In the genomic region with DNA sequence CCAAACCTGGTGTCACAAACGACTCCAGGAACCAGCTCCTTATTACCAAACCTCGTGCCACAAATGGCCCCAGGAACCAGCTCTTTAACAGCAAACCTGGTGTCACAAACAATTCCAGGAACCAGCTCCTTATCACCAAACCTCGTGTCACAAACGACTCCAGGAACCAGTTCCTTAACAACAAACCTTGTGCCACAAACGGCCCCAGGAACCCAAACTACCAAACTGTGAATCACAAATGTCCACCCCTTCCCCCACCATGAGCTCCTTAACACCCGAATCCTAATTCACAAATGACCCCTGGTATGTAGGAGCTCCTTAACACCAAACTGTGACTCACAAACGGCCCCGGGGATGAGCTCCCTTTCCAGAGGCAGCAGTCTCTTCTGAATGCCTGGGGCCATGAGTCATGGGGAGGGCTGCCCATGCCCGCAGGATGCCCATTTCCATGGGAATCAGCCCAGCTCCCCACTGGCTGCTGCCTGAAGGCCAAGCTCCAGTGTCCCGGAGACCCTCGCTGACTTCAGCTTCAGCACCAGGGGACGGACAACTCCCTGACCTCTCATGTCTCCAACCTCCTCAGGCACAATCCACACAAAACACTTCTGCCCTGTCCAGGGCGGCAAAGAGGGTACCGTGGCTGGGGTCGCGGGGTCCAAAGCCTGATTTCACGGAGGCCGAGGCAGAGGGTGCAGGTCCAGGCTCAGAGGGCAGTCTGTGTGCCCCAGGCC, we compare ENCODE assay signal across 8 cellular contexts.
A peak's percentile ranks its signal among the peaks of the same experiment; 100 is the strongest.
DNase-seq lines count a peak whose midpoint lies in the region; ATAC-seq and TF ChIP-seq lines count a peak whose summit lies in the region.

No MANE protein-coding gene starts in this region.

- no peak overlapping the region for H2AFZ ChIP-seq in SK-N-SH (ENCODE audit: low read depth)

- H3K4me3 ChIP-seq in SK-N-SH (ENCODE audit: low read depth in 2 of 2, low read length in 1 of 2), result no peak overlapping the region
- no peak overlapping the region for H3K4me3 ChIP-seq in fibroblast of pulmonary artery (replicated peaks; ENCODE audit: low read depth, low read length)

- H3K9ac ChIP-seq in SK-N-SH, result no peak overlapping the region; the same call in 1 of the 2 replicates

- TF ChIP-seq RAD21 in SK-N-SH (IDR thresholded peaks at IDR 0.05; ENCODE audit: low read length), result no peak

- peak overlapping the region in 1 of 2 experiments; percentile 50; a peak in 3 of 4 replicates for H3K27ac ChIP-seq in SK-N-SH (ENCODE audit: low read depth in 2 of 2, low read length in 1 of 2)

- no peaks in the 10 kb centered on the region for H3K9me2 ChIP-seq in SK-N-SH

- H3K36me3 ChIP-seq in SK-N-SH (replicated peaks in 1 of 2; ENCODE audit: control insufficient read depth in 1 of 2, insufficient read depth in 2 of 2, low read length in 1 of 2), result no peaks in the 10 kb centered on the region

- no peak for TF ChIP-seq CTCF in SK-N-SH (IDR thresholded peaks at IDR 0.05)
- TF ChIP-seq CTCF in fibroblast of pulmonary artery (IDR thresholded peaks at IDR 0.05; ENCODE audit: low read length, missing control alignments), result no peak

- H3K4me2 ChIP-seq in SK-N-SH, result peak overlapping the region; percentile 38

- POLR2A ChIA-PET in SK-N-SH (lab: Yijun Ruan, JAX), result no interaction called here

- CTCF ChIA-PET in SK-N-SH (lab: Yijun Ruan, JAX), result interaction anchor here (0.7 to 4.9 kb wide), 14 partner anchors 8 to 326 kb away, joined by 3 to 24 read pairs (median 4); no protein-coding TSS in a partner anchor

- H3K4me1 ChIP-seq in SK-N-SH (ENCODE audit: control insufficient read depth in 1 of 2, insufficient read depth in 2 of 2, low read depth in 1 of 2, low read length in 1 of 2), result peaks cover 16 to 21% of the 10 kb centered on the region in 2 experiments; a peak in 3 of 4 replicates

- no peaks in the 10 kb centered on the region for H3K27me3 ChIP-seq in SK-N-SH (ENCODE audit: insufficient read depth)

- H3K9me3 ChIP-seq in SK-N-SH, result peaks cover 8% of the 10 kb centered on the region; the same call in 1 of the 2 replicates

- no peaks in the 10 kb centered on the region; the same call in 1 of the 2 replicates for H3K79me2 ChIP-seq in SK-N-SH (ENCODE audit: insufficient read depth)

- peaks cover 13% of the 10 kb centered on the region for H3F3A ChIP-seq in SK-N-SH (replicated peaks; ENCODE audit: insufficient read depth)

- 57% methylated on average over 17 of the region's 18 CpGs for WGBS in SK-N-SH (ENCODE audit: low lambda C conversion rate)

- H4K20me1 ChIP-seq in SK-N-SH (ENCODE audit: insufficient read depth), result no peaks in the 10 kb centered on the region; the same call in 1 of the 2 replicates

- no peak; a peak in 1 of 4 replicates for TF ChIP-seq EP300 in SK-N-SH (IDR thresholded peaks at IDR 0.05; ENCODE audit: borderline replicate concordance in 1 of 2, low read depth in 1 of 2, low read length in 1 of 2)

- no peak for ATAC-seq in HG02678 (IDR thresholded peaks at IDR 0.05; ENCODE audit: unreplicated experiment)

- DNase-seq in A172 (ENCODE audit: low spot score), result peak; percentile 98
- DNase-seq in GOT3 (lab: John Stamatoyannopoulos, UW), result peak; percentile 69
- DNase-seq in SK-N-SH, result no peak
- peak; percentile 58 for DNase-seq in fibroblast of pulmonary artery (ENCODE audit: low read depth)
- no peak for DNase-seq in NCI-H2107 treated with DMSO at 0.1 percent for 48 hours (lab: John Stamatoyannopoulos, UW; ENCODE audit: unreplicated experiment)
- no peak for DNase-seq in activated T-cell treated with anti-CD3 and anti-CD28 coated beads, Interleukin-2, amount 50 U/mL, for 48 hours
- DNase-seq in NCI-H1048 (lab: John Stamatoyannopoulos, UW), result no peak

TF ChIP-seq in SK-N-SH, 30 proteins besides CTCF, POLR2A, EP300 and RAD21 (continues in another document):
- TF ChIP-seq JUND (IDR thresholded peaks at IDR 0.05), result no peak; the same call in 1 of the 2 replicates
- TF ChIP-seq GATA2 (CRISPR knock-in tag; IDR thresholded peaks at IDR 0.05), result no peak
- no peak; the same call in 1 of the 2 replicates for TF ChIP-seq NFIC (IDR thresholded peaks at IDR 0.05; ENCODE audit: borderline replicate concordance)
- no peak for TF ChIP-seq GABPA (IDR thresholded peaks at IDR 0.05; ENCODE audit: low read depth)
- TF ChIP-seq MXI1 (IDR thresholded peaks at IDR 0.05; ENCODE audit: low read depth, low read length), result no peak
- no peak for TF ChIP-seq FOXM1 (IDR thresholded peaks at IDR 0.05; ENCODE audit: low read depth)
- TF ChIP-seq, protein P1, sequence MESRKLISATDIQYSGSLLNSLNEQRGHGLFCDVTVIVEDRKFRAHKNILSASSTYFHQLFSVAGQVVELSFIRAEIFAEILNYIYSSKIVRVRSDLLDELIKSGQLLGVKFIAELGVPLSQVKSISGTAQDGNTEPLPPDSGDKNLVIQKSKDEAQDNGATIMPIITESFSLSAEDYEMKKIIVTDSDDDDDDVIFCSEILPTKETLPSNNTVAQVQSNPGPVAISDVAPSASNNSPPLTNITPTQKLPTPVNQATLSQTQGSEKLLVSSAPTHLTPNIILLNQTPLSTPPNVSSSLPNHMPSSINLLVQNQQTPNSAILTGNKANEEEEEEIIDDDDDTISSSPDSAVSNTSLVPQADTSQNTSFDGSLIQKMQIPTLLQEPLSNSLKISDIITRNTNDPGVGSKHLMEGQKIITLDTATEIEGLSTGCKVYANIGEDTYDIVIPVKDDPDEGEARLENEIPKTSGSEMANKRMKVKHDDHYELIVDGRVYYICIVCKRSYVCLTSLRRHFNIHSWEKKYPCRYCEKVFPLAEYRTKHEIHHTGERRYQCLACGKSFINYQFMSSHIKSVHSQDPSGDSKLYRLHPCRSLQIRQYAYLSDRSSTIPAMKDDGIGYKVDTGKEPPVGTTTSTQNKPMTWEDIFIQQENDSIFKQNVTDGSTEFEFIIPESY (IDR thresholded peaks at IDR 0.05; ENCODE audit: borderline replicate concordance, low read depth), result no peak
- TF ChIP-seq CHD2 (IDR thresholded peaks at IDR 0.05; ENCODE audit: low read length, partially characterized antibody), result no peak
- TF ChIP-seq RCOR1 (IDR thresholded peaks at IDR 0.05; ENCODE audit: low read length), result no peak
- no peak for TF ChIP-seq MAX (IDR thresholded peaks at IDR 0.05; ENCODE audit: low read depth)
- TF ChIP-seq, protein P2, sequence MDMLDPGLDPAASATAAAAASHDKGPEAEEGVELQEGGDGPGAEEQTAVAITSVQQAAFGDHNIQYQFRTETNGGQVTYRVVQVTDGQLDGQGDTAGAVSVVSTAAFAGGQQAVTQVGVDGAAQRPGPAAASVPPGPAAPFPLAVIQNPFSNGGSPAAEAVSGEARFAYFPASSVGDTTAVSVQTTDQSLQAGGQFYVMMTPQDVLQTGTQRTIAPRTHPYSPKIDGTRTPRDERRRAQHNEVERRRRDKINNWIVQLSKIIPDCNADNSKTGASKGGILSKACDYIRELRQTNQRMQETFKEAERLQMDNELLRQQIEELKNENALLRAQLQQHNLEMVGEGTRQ (IDR thresholded peaks at IDR 0.05; ENCODE audit: borderline replicate concordance, low read depth, low read length), result no peak
- peak; percentile 19; the same call in 1 of the 2 replicates for TF ChIP-seq POLR2AphosphoS5 (IDR thresholded peaks at IDR 0.05; ENCODE audit: low read depth, low read length)
- no peak for TF ChIP-seq EZH2phosphoT487 (IDR thresholded peaks at IDR 0.05; ENCODE audit: borderline replicate concordance, low read depth)
- TF ChIP-seq NRF1 (IDR thresholded peaks at IDR 0.05; ENCODE audit: low read depth, low read length), result no peak
- TF ChIP-seq PBX3 (IDR thresholded peaks at IDR 0.05), result no peak; the same call in 1 of the 2 replicates
- TF ChIP-seq SMC3 (IDR thresholded peaks at IDR 0.05; ENCODE audit: low read depth, low read length), result no peak
- peak; percentile 99; the same call in 1 of the 2 replicates for TF ChIP-seq FOSL2 (IDR thresholded peaks at IDR 0.05; ENCODE audit: borderline replicate concordance, low read depth)
- 0 out of 2 replicates have a peak, but pooled peaks have one; percentile 44 for TF ChIP-seq SIN3A (IDR thresholded peaks at IDR 0.05; ENCODE audit: borderline replicate concordance, low read depth, low read length)
- no peak for TF ChIP-seq RFX5 (IDR thresholded peaks at IDR 0.05; ENCODE audit: low read length)
- no peak; the same call in 1 of the 2 replicates for TF ChIP-seq RXRA (IDR thresholded peaks at IDR 0.05; ENCODE audit: borderline replicate concordance, low read depth)
- TF ChIP-seq IRF3 (IDR thresholded peaks at IDR 0.05; ENCODE audit: low read depth, low read length), result no peak
- no peak; the same call in 1 of the 2 replicates for TF ChIP-seq TAF1 (IDR thresholded peaks at IDR 0.05; ENCODE audit: borderline replicate concordance, low read depth, low read length)
- TF ChIP-seq FOXJ3 (CRISPR knock-in tag; IDR thresholded peaks at IDR 0.05), result no peak
- no peak for TF ChIP-seq TCF12 (IDR thresholded peaks at IDR 0.05)
- TF ChIP-seq TEAD4 (IDR thresholded peaks at IDR 0.05; ENCODE audit: borderline replicate concordance, insufficient read depth), result peak; percentile 87; the same call in 1 of the 2 replicates
- TF ChIP-seq ELF1 (IDR thresholded peaks at IDR 0.05), result no peak

Comparison
In these comparisons a context has a peak if more than half of its experiments do, and no peak if none do; other contexts are left out.
1. DNase-seq: peak in A172 (single experiment), GOT3 (single experiment) and fibroblast of pulmonary artery (single experiment); none in SK-N-SH (single experiment), NCI-H2107 treated with DMSO at 0.1 percent for 48 hours (single experiment), activated T-cell treated with anti-CD3 and anti-CD28 coated beads, Interleukin-2, amount 50 U/mL, for 48 hours (0 of 2) and NCI-H1048 (single experiment).